ENCODE assay signal across 10 cellular contexts in genomic region chr7:64889686-64890162, GRCh38. TPM values are rescaled to one million over a fixed set of nuclear protein-coding genes. Genes with fewer than 3 reads are reported as not detected.
A peak's percentile ranks its signal among the peaks of the same experiment; 100 is the strongest.
DNase-seq lines count a peak whose midpoint lies in the region; ATAC-seq and TF ChIP-seq lines count a peak whose summit lies in the region.
"Had no signal": no experiment of that assay in that cellular context is flagged by ENCODE, and none has a peak within 500 bp of the region (broad histone marks: within the 10 kb centered on the region; RNA-seq: fewer than 3 reads in every experiment).

No MANE protein-coding gene starts in this region.

- H3K4me3 Mint-ChIP-seq in CD4-positive, alpha-beta T cell, result peak overlapping the region; percentile 69
- no peak overlapping the region for H3K4me3 Mint-ChIP-seq in endothelial cell (ENCODE audit: unreplicated experiment)

- H3K4me3 ChIP-seq in HUES6 (ENCODE audit: low read depth, low read length) (peak overlapping the region; percentile 72), esophagus squamous epithelium (peak overlapping the region in 3 of 4 donors; percentile 39 to 69 (median 48)), body of pancreas (peak overlapping the region in 1 of 2 donors; percentile 57)

- TF ChIP-seq CTCF in CD4-positive, alpha-beta T cell (IDR thresholded peaks at IDR 0.05), result no peak
- TF ChIP-seq CTCF in esophagus squamous epithelium (IDR thresholded peaks at IDR 0.05), result no peak
- no peak for TF ChIP-seq CTCF in endothelial cell (IDR thresholded peaks at IDR 0.05; ENCODE audit: unreplicated experiment)
- TF ChIP-seq CTCF in body of pancreas (IDR thresholded peaks at IDR 0.05), result no peak

- no peak overlapping the region for H3K27ac Mint-ChIP-seq in CD4-positive, alpha-beta T cell
- no peak overlapping the region for H3K27ac Mint-ChIP-seq in endothelial cell (ENCODE audit: unreplicated experiment)

- CTCF ChIA-PET in CD4-positive, alpha-beta T cell (lab: Charles Lee), result no interaction called here

- ATAC-seq in CD4-positive, alpha-beta T cell (ENCODE audit: poor library complexity), result no peak
- ATAC-seq in body of pancreas, result no peak

- peaks cover 68% of the 10 kb centered on the region for H3K27me3 Mint-ChIP-seq in CD4-positive, alpha-beta T cell
- H3K27me3 Mint-ChIP-seq in endothelial cell (ENCODE audit: unreplicated experiment), result peaks cover 21% of the 10 kb centered on the region

- POLR2A ChIA-PET in CD4-positive, alpha-beta T cell (lab: Charles Lee), result interaction anchor here (2.3 to 2.6 kb wide), 2 partner anchors 13 to 14 kb away, joined by 10 read pairs; partner anchors contain the start of gene ZNF273

- DNase-seq in CD4-positive, alpha-beta T cell, result no peak
- no peak for DNase-seq in esophagus squamous epithelium (lab: John Stamatoyannopoulos, UW)
- peak; percentile 61 for DNase-seq in posterior vena cava (ENCODE audit: low spot score)
- DNase-seq in endothelial cell (ENCODE audit: low spot score), result no peak
- no peak for DNase-seq in DMS 273 (lab: John Stamatoyannopoulos, UW; ENCODE audit: unreplicated experiment)
- DNase-seq in body of pancreas, result no peak
- no peak for DNase-seq in NCI-H128 (lab: John Stamatoyannopoulos, UW; ENCODE audit: unreplicated experiment)
- DNase-seq: activated gamma-delta T cell, DMS 273 treated with DMSO at 0.1 percent for 48 hours had no signal

- H3K9ac ChIP-seq in HUES6 (ENCODE audit: low read length), result no peak overlapping the region

- no peaks in the 10 kb centered on the region for H3K36me3 ChIP-seq in HUES6 (ENCODE audit: control insufficient read depth, insufficient read depth, low read length)
- H3K36me3 ChIP-seq in esophagus squamous epithelium, result peaks cover 0 to 17% (median 0%) of the 10 kb centered on the region in 3 donors
- H3K36me3 ChIP-seq in body of pancreas (replicated peaks in 1 of 2; ENCODE audit: insufficient read depth in 1 of 2, low read depth in 2 of 2), result no peaks in the 10 kb centered on the region

- H3K36me3 Mint-ChIP-seq in CD4-positive, alpha-beta T cell (ENCODE audit: low read depth), result no peaks in the 10 kb centered on the region
- no peaks in the 10 kb centered on the region for H3K36me3 Mint-ChIP-seq in endothelial cell (ENCODE audit: low read depth, unreplicated experiment)

- TF ChIP-seq POLR2A in esophagus squamous epithelium (IDR thresholded peaks at IDR 0.05) (no peak), body of pancreas (IDR thresholded peaks at IDR 0.05) (no peak)

- H3K27ac ChIP-seq in CD4-positive, alpha-beta T cell (ENCODE audit: low read depth, low read length), result no peak overlapping the region
- no peak overlapping the region for H3K27ac ChIP-seq in HUES6 (ENCODE audit: low read depth, low read length)
- H3K27ac ChIP-seq in esophagus squamous epithelium, result peak overlapping the region in 3 of 4 donors; percentile 79 to 89 (median 87)
- H3K27ac ChIP-seq in body of pancreas, result no peak overlapping the region

- H3K4me1 Mint-ChIP-seq in CD4-positive, alpha-beta T cell (ENCODE audit: low read depth), result peaks cover 18% of the 10 kb centered on the region
- peaks cover 10% of the 10 kb centered on the region for H3K4me1 Mint-ChIP-seq in endothelial cell (ENCODE audit: unreplicated experiment)

- H3K4me1 ChIP-seq in HUES6 (ENCODE audit: control insufficient read depth, insufficient read depth, low read length), result no peaks in the 10 kb centered on the region; the same call in 1 of the 2 replicates
- peaks cover 28 to 63% (median 37%) of the 10 kb centered on the region in 3 donors for H3K4me1 ChIP-seq in esophagus squamous epithelium
- peaks cover 27% of the 10 kb centered on the region for H3K4me1 ChIP-seq in body of pancreas

- H3K9me3 Mint-ChIP-seq in CD4-positive, alpha-beta T cell, result no peaks in the 10 kb centered on the region
- no peaks in the 10 kb centered on the region for H3K9me3 Mint-ChIP-seq in endothelial cell (ENCODE audit: unreplicated experiment)

- H3K9me3 ChIP-seq in CD4-positive, alpha-beta T cell (ENCODE audit: control insufficient read depth, low read length), result no peaks in the 10 kb centered on the region
- H3K9me3 ChIP-seq in HUES6 (ENCODE audit: control insufficient read depth, insufficient read depth, low read depth, low read length) (no peaks in the 10 kb centered on the region), esophagus squamous epithelium (no peaks in the 10 kb centered on the region), body of pancreas (no peaks in the 10 kb centered on the region)

- intact Hi-C loops in CD4-positive, alpha-beta T cell (cut with DNase I, micrococcal nuclease), result loop anchor here in 1 of 2 experiments (5.0 kb wide), 1 partner anchor 92 kb away; no protein-coding TSS in a partner anchor
- intact Hi-C loops in esophagus squamous epithelium (cut with DNase I), result no loop called here
- intact Hi-C loops in posterior vena cava (cut with DNase I), result no loop called here
- intact Hi-C loops in body of pancreas (cut with DNase I), result no loop called here

- H3K27me3 ChIP-seq in CD4-positive, alpha-beta T cell (ENCODE audit: control insufficient read depth, insufficient read depth, low read length), result peaks cover 32% of the 10 kb centered on the region
- H3K27me3 ChIP-seq in HUES6 (ENCODE audit: control insufficient read depth, insufficient read depth, low read length) (peaks cover 75% of the 10 kb centered on the region), esophagus squamous epithelium (peaks cover 0 to 13% (median 0%) of the 10 kb centered on the region in 4 donors), body of pancreas (no peaks in the 10 kb centered on the region)

- 78% methylated on average over 4 of the region's 18 CpGs; no CpG with 5 or more reads in 1 of the 2 donors for WGBS in esophagus squamous epithelium, 2 donors
- WGBS in body of pancreas, 2 donors, result 21 to 57% methylated on average over 1 to 18 of the region's 18 CpGs

RNA-seq across cellular contexts. Expression of gene ZNF273, which starts 13.3 kb away (rescaled TPM):
- total RNA-seq in CD4-positive, alpha-beta T cell, result 1 to 10 TPM; 6.8 TPM
- total RNA-seq in esophagus squamous epithelium, result 10 to 100 TPM in 3 of 4 donors, 1 to 10 TPM in 1; 8.0 to 43.3 (median 14.0) TPM
- 1 to 10 TPM; 4.5 to 8.0 TPM for total RNA-seq in posterior vena cava
- total RNA-seq in endothelial cell (ENCODE audit: unreplicated experiment), result 9.3 TPM
- total RNA-seq in body of pancreas, result 10 to 100 TPM in 1 of 2 donors, 1 to 10 TPM in 1; 4.2 to 19.4 TPM

Comparison
In these comparisons a context has a peak if more than half of its experiments do, and no peak if none do; other contexts are left out.
1. H3K27ac ChIP-seq: peak in esophagus squamous epithelium (3 of 4); none in CD4-positive, alpha-beta T cell (single experiment), HUES6 (single experiment) and body of pancreas (0 of 4).